1 cellular context compared by ENCODE assay signal in genomic region chr7:155206286-155207020, GRCh38.
TF ChIP-seq lines count a peak whose summit lies in the region.

No MANE protein-coding gene starts in this region.

TF ChIP-seq in HEK293, 187 proteins besides CTCF, POLR2A, EP300 and RAD21 (continued from another document and continues in another):
- TF ChIP-seq REST (tag by site-specific recombination; IDR thresholded peaks at IDR 0.05) (no peak), ZSCAN30 (tag by site-specific recombination; IDR thresholded peaks at IDR 0.05) (no peak), PRDM4 (tag by site-specific recombination; IDR thresholded peaks at IDR 0.05) (0 out of 2 replicates have a peak, but pooled peaks have one; percentile 4), PATZ1 (tag by site-specific recombination; IDR thresholded peaks at IDR 0.05) (peak; percentile 51; the same call in 1 of the 2 replicates), ZFP41 (tag by site-specific recombination; IDR thresholded peaks at IDR 0.05; ENCODE audit: borderline replicate concordance) (no peak), ZNF280D (tag by site-specific recombination; IDR thresholded peaks at IDR 0.05) (no peak), ZNF776 (tag by site-specific recombination; IDR thresholded peaks at IDR 0.05; ENCODE audit: borderline replicate concordance) (no peak), ZSCAN23 (tag by site-specific recombination; IDR thresholded peaks at IDR 0.05) (no peak), ATF2 (tag by site-specific recombination; IDR thresholded peaks at IDR 0.05; ENCODE audit: low read depth) (peak; percentile 98), HOXD13 (CRISPR knock-in tag; IDR thresholded peaks at IDR 0.05; ENCODE audit: borderline replicate concordance) (no peak), OSR2 (tag by site-specific recombination; IDR thresholded peaks at IDR 0.05) (peak; percentile 36; the same call in 1 of the 2 replicates), KLF9 (tag by site-specific recombination; IDR thresholded peaks at IDR 0.05; ENCODE audit: low read depth) (no peak), ZNF146 (tag by site-specific recombination; IDR thresholded peaks at IDR 0.05) (no peak; the same call in 1 of the 2 replicates), ZNF768 (tag by site-specific recombination; IDR thresholded peaks at IDR 0.05) (no peak), ZFP3 (tag by site-specific recombination; IDR thresholded peaks at IDR 0.05; ENCODE audit: low read depth) (no peak), WT1 (tag by site-specific recombination; IDR thresholded peaks at IDR 0.05) (peak; percentile 47; the same call in 1 of the 2 replicates), PRDM2 (tag by site-specific recombination; IDR thresholded peaks at IDR 0.05; ENCODE audit: borderline replicate concordance) (no peak), KLF1 (tag by site-specific recombination; IDR thresholded peaks at IDR 0.05) (peak; percentile 41; the same call in 1 of the 2 replicates), KLF10 (tag by site-specific recombination; IDR thresholded peaks at IDR 0.05) (peak; percentile 69), ZNF398 (tag by site-specific recombination; IDR thresholded peaks at IDR 0.05) (peak; percentile 55), GLIS1 (tag by site-specific recombination; IDR thresholded peaks at IDR 0.05) (peak; percentile 60), TRIM28 (IDR thresholded peaks at IDR 0.05; ENCODE audit: borderline replicate concordance, low read length) (peak; percentile 66; the same call in 1 of the 2 replicates), YY1 (tag by site-specific recombination; IDR thresholded peaks at IDR 0.05) (no peak), ZBTB8A (tag by site-specific recombination; IDR thresholded peaks at IDR 0.05) (0 out of 2 replicates have a peak, but pooled peaks have one; percentile 18)
